Comparison of ENCODE assay signal across 8 cellular contexts in the genomic region with DNA sequence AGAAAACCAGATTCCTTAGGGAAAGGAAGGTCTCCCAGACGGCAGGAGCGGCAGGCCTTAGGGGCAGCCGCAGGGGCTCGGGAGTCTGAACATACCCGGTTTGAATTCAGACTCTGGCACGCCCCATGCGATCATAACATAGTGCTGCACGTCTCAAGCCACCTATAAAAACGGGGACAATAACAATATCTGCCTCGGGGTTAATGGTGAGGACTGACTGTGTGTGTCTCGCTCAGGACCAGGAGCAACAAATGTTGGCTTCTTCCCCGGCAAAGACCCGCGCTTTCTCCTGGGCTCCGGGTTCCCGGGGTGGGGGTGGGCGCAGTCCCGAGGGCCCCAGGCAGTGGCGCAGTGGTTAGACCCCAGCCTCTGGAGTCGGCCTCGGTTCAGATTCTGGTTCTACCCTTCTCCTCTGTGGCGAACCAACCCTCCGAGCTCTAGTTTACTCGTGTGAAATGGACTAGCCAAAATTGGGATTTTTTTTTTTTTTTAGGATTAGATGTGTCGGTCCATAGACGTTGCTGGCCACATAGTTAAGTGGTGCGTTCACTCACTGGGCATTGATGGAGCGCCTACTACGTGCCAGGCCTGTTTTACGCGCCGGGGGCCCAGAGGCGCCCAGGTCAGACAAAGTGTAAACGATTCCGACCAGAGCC. TPM values are rescaled to one million over a fixed set of nuclear protein-coding genes. Genes with fewer than 3 reads are reported as not detected.
DNase-seq lines count a peak whose midpoint lies in the region; ATAC-seq and TF ChIP-seq lines count a peak whose summit lies in the region.

No MANE protein-coding gene starts in this region.

- H3K27ac ChIP-seq in aorta (ENCODE audit: low read depth in 1 of 2, low read length in 2 of 2): no peak overlapping the region

- no peaks in the 10 kb centered on the region for H3K27me3 ChIP-seq in aorta (ENCODE audit: control insufficient read depth in 1 of 2, insufficient read depth in 2 of 2, low read length in 1 of 2)

- H3K9me3 ChIP-seq in mucosa of descending colon: no peaks in the 10 kb centered on the region
- no peaks in the 10 kb centered on the region for H3K9me3 ChIP-seq in aorta (ENCODE audit: control insufficient read depth, low read length)

- peaks cover 27% of the 10 kb centered on the region for H3K4me1 Mint-ChIP-seq in stimulated activated naive CD8-positive, alpha-beta T cell treated with anti-CD3 and anti-CD28 coated beads, Interleukin-15, Interleukin-2, amounts not matched to agents 100 ng/mL and 50 ng/mL, for 24 hours (ENCODE audit: low read depth)

- H3K27ac Mint-ChIP-seq in stimulated activated naive CD8-positive, alpha-beta T cell treated with anti-CD3 and anti-CD28 coated beads, Interleukin-15, Interleukin-2, amounts not matched to agents 100 ng/mL and 50 ng/mL, for 24 hours: no peak overlapping the region

- H3K27me3 Mint-ChIP-seq in stimulated activated naive CD8-positive, alpha-beta T cell treated with anti-CD3 and anti-CD28 coated beads, Interleukin-15, Interleukin-2, amounts not matched to agents 100 ng/mL and 50 ng/mL, for 24 hours: peaks cover 71% of the 10 kb centered on the region

- no peaks in the 10 kb centered on the region for H3K36me3 Mint-ChIP-seq in stimulated activated naive CD8-positive, alpha-beta T cell treated with anti-CD3 and anti-CD28 coated beads, Interleukin-15, Interleukin-2, amounts not matched to agents 100 ng/mL and 50 ng/mL, for 24 hours (ENCODE audit: low read depth)

- H3K9me3 Mint-ChIP-seq in stimulated activated naive CD8-positive, alpha-beta T cell treated with anti-CD3 and anti-CD28 coated beads, Interleukin-15, Interleukin-2, amounts not matched to agents 100 ng/mL and 50 ng/mL, for 24 hours: no peaks in the 10 kb centered on the region

- DNase-seq in stimulated activated naive CD8-positive, alpha-beta T cell treated with anti-CD3 and anti-CD28 coated beads, Interleukin-15, Interleukin-2, amounts not matched to agents 100 U/mL and 50 U/mL, for 24 hours: no peak
- DNase-seq in epithelial cell of esophagus (ENCODE audit: low read depth) (no peak), mucosa of descending colon (peak in 2 of 3 donors; percentile 36 to 45), aorta (peak in 1 of 2 donors; percentile 82), NCI-H1105 (lab: John Stamatoyannopoulos, UW) (no peak)
- DNase-seq in activated CD8-positive, alpha-beta memory T cell treated with anti-CD3 and anti-CD28 coated beads for 24 hours: no peak

- TF ChIP-seq CTCF in epithelial cell of esophagus (IDR thresholded peaks at IDR 0.05; ENCODE audit: insufficient read depth, low read depth, low read length, missing control alignments) (peak; percentile 32), mucosa of descending colon (IDR thresholded peaks at IDR 0.05) (no peak)

- no peak for ATAC-seq in stimulated activated naive CD8-positive, alpha-beta T cell treated with anti-CD3 and anti-CD28 coated beads, Interleukin-15, Interleukin-2, amounts not matched to agents 100 U/mL and 50 U/mL, for 24 hours
- peak; percentile 27 for ATAC-seq in mucosa of descending colon
- ATAC-seq in aorta (ENCODE audit: low FRiP score): peak; percentile 62
- no peak for ATAC-seq in HG02938 (IDR thresholded peaks at IDR 0.05; ENCODE audit: unreplicated experiment)

- intact Hi-C loops in mucosa of descending colon (cut with DNase I, micrococcal nuclease): loop anchor here in 1 of 2 donors (10.0 kb wide), 1 partner anchor 104 kb away; no protein-coding TSS in a partner anchor
- intact Hi-C loops in aorta (cut with DNase I): loop anchor here (5.0 to 10.0 kb wide), 5 partner anchors 36 to 269 kb away; no protein-coding TSS in a partner anchor

- H3K4me3 Mint-ChIP-seq in stimulated activated naive CD8-positive, alpha-beta T cell treated with anti-CD3 and anti-CD28 coated beads, Interleukin-15, Interleukin-2, amounts not matched to agents 100 ng/mL and 50 ng/mL, for 24 hours: peak overlapping the region; percentile 72

- H3K4me3 ChIP-seq in epithelial cell of esophagus (ENCODE audit: low read length): peak overlapping the region; percentile 47
- peak overlapping the region; percentile 30 for H3K4me3 ChIP-seq in mucosa of descending colon
- H3K4me3 ChIP-seq in aorta (ENCODE audit: low read length in 2 of 2): peak overlapping the region; percentile 91 to 93

- H3K36me3 ChIP-seq in mucosa of descending colon (ENCODE audit: low read depth) (no peaks in the 10 kb centered on the region), aorta (ENCODE audit: control insufficient read depth in 1 of 2, insufficient read depth in 2 of 2, low read length in 1 of 2) (no peaks in the 10 kb centered on the region)

- WGBS in aorta, 2 donors: 12 to 16% methylated on average over 35 of the region's 35 CpGs

- H3K4me1 ChIP-seq in mucosa of descending colon (ENCODE audit: low read depth) (peaks cover 42% of the 10 kb centered on the region), aorta (ENCODE audit: control insufficient read depth in 1 of 2, insufficient read depth in 2 of 2, low read length in 2 of 2) (no peaks in the 10 kb centered on the region)

RNA-seq across cellular contexts. Expression of gene SH3BP4, which starts 1.0 kb away (rescaled TPM):
- total RNA-seq in mucosa of descending colon: 10 to 100 TPM; 18.0 to 30.4 (median 29.6) TPM
- 10 to 100 TPM; 27.6 to 32.2 TPM for total RNA-seq in aorta
- 1 to 10 TPM; 4.5 to 5.1 TPM for polyA plus RNA-seq in aorta

Comparison
In these comparisons a context has a peak if more than half of its experiments do, and no peak if none do; other contexts are left out.
1. ATAC-seq: peak in mucosa of descending colon (single experiment) and aorta (single experiment); none in stimulated activated naive CD8-positive, alpha-beta T cell treated with anti-CD3 and anti-CD28 coated beads, Interleukin-15, Interleukin-2, amounts not matched to agents 100 U/mL and 50 U/mL, for 24 hours (single experiment) and HG02938 (single experiment).
2. DNase-seq: peak in mucosa of descending colon (2 of 3); none in stimulated activated naive CD8-positive, alpha-beta T cell treated with anti-CD3 and anti-CD28 coated beads, Interleukin-15, Interleukin-2, amounts not matched to agents 100 U/mL and 50 U/mL, for 24 hours (single experiment), epithelial cell of esophagus (single experiment), NCI-H1105 (single experiment) and activated CD8-positive, alpha-beta memory T cell treated with anti-CD3 and anti-CD28 coated beads for 24 hours (single experiment).
3. H3K4me3 ChIP-seq: peak in every context shown above with its lines; median percentile 92 in aorta; 47 in epithelial cell of esophagus; 30 in mucosa of descending colon.